In the genomic region with DNA sequence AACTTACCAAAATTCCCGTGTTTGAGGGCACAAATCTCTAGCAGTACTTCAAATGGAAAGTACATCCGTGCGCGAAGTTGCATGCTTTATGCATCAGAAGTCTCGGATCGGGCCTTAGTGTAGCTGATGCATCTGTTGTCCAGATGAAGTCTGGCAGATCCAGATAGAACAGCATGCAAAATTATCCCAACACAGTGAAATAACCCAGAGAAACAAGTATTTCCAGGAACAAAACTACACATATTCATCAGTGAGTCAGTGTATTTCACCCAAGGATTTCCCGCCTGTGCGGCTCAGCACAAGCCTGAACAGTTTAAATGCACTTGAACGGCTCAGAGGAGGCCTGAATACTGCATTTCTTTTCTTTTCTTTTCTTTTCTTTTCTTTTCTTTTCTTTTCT, we compare ENCODE assay signal across 20 cellular contexts. TPM values are rescaled to one million over a fixed set of nuclear protein-coding genes. Genes with fewer than 3 reads are reported as not detected.
DNase-seq lines count a peak whose midpoint lies in the region; ATAC-seq and TF ChIP-seq lines count a peak whose summit lies in the region.
"Had no signal": no experiment of that assay in that cellular context is flagged by ENCODE, and none has a peak within 500 bp of the region (broad histone marks: within the 10 kb centered on the region; RNA-seq: fewer than 3 reads in every experiment).

No MANE protein-coding gene starts in this region.

- H3K27me3 Mint-ChIP-seq in activated T-helper 17 cell treated with anti-CD3 and anti-CD28 coated beads, Interleukin-2, amount 50 U/mL, for 72 hours, result peaks cover 9% of the 10 kb centered on the region
- H3K27me3 Mint-ChIP-seq in chondrocyte (ENCODE audit: low read depth), result no peaks in the 10 kb centered on the region

- TF ChIP-seq CTCF in AG09309 (IDR thresholded peaks at IDR 0.05; ENCODE audit: control insufficient read depth, insufficient read depth, low read depth, low read length, missing control alignments) (no peak), chondrocyte (IDR thresholded peaks at IDR 0.05) (no peak)

- H3K4me1 Mint-ChIP-seq in activated T-helper 17 cell treated with anti-CD3 and anti-CD28 coated beads, Interleukin-2, amount 50 U/mL, for 72 hours, result peaks cover 4% of the 10 kb centered on the region
- H3K4me1 Mint-ChIP-seq in chondrocyte (ENCODE audit: low read depth), result peaks cover 15% of the 10 kb centered on the region
- H3K4me1 Mint-ChIP-seq: central memory CD8-positive, alpha-beta T cell had no signal

- peak overlapping the region; percentile 84 for H3K27ac Mint-ChIP-seq in activated T-helper 17 cell treated with anti-CD3 and anti-CD28 coated beads, Interleukin-2, amount 50 U/mL, for 72 hours
- H3K27ac Mint-ChIP-seq in chondrocyte (ENCODE audit: unreplicated experiment), result no peak overlapping the region

- ATAC-seq in activated T-helper 17 cell treated with anti-CD3 and anti-CD28 coated beads, Interleukin-2, amount 50 U/mL, for 72 hours (replicated peaks), result peak; percentile 51
- no peak for ATAC-seq in HG02981 (IDR thresholded peaks at IDR 0.05; ENCODE audit: unreplicated experiment)

- H3K4me3 ChIP-seq in AG09309 (ENCODE audit: control insufficient read depth, low read depth, low read length), result no peak overlapping the region
- H3K4me3 ChIP-seq: hepatocyte, right atrium auricular region, vagina had no signal

- H3K9me3 Mint-ChIP-seq in activated T-helper 17 cell treated with anti-CD3 and anti-CD28 coated beads, Interleukin-2, amount 50 U/mL, for 72 hours, result no peaks in the 10 kb centered on the region
- no peaks in the 10 kb centered on the region for H3K9me3 Mint-ChIP-seq in chondrocyte (ENCODE audit: low read depth)
- H3K9me3 Mint-ChIP-seq: central memory CD8-positive, alpha-beta T cell; nephron had no signal

- peak; percentile 86 for DNase-seq in AG09309 (ENCODE audit: low read depth)
- peak; percentile 72 for DNase-seq in ELR (ENCODE audit: low read depth)
- DNase-seq in glomerular visceral epithelial cell (ENCODE audit: extremely low spot score), result peak; percentile 51
- DNase-seq in chondrocyte (ENCODE audit: low spot score), result no peak
- no peak for DNase-seq in SHP77 treated with DMSO at 0.1 percent for 48 hours (lab: John Stamatoyannopoulos, UW)
- DNase-seq: activated CD8-positive, alpha-beta memory T cell treated with anti-CD3 and anti-CD28 coated beads for 24 hours; activated naive CD4-positive, alpha-beta T cell; GOT3; Kasumi-1; left ventricle myocardium superior; NCI-H2029; NCI-H774 had no signal

- H3K36me3 Mint-ChIP-seq in activated T-helper 17 cell treated with anti-CD3 and anti-CD28 coated beads, Interleukin-2, amount 50 U/mL, for 72 hours (ENCODE audit: low read depth), result no peaks in the 10 kb centered on the region
- no peaks in the 10 kb centered on the region for H3K36me3 Mint-ChIP-seq in chondrocyte (ENCODE audit: low read depth)

- H3K4me3 Mint-ChIP-seq in activated T-helper 17 cell treated with anti-CD3 and anti-CD28 coated beads, Interleukin-2, amount 50 U/mL, for 72 hours, result peak overlapping the region; percentile 61
- H3K4me3 Mint-ChIP-seq in chondrocyte (ENCODE audit: unreplicated experiment), result no peak overlapping the region
- H3K4me3 Mint-ChIP-seq: central memory CD8-positive, alpha-beta T cell; nephron; stimulated activated naive CD8-positive, alpha-beta T cell treated with anti-CD3 and anti-CD28 coated beads, Interleukin-15, Interleukin-2, amounts not matched to agents 100 ng/mL and 50 ng/mL, for 24 hours had no signal

RNA-seq across cellular contexts. Expression of a gene that starts 27.4 kb away (rescaled TPM):
- total RNA-seq in activated T-helper 17 cell treated with anti-CD3 and anti-CD28 coated beads, Interleukin-2, amount 50 U/mL, for 72 hours, result not detected
- total RNA-seq in chondrocyte, result not detected in 3 replicates
- total RNA-seq: hepatocyte, left ventricle myocardium superior, right atrium auricular region, vagina had no signal

RNA-seq across cellular contexts. Expression of a gene that starts 29.6 kb away (rescaled TPM):
- not detected for total RNA-seq in activated T-helper 17 cell treated with anti-CD3 and anti-CD28 coated beads, Interleukin-2, amount 50 U/mL, for 72 hours
- total RNA-seq in chondrocyte, result not detected in 3 replicates
- total RNA-seq: hepatocyte, left ventricle myocardium superior, right atrium auricular region, vagina had no signal

Comparison
In these comparisons a context has a peak if more than half of its experiments do, and no peak if none do; other contexts are left out.
1. DNase-seq: peak in AG09309 (single experiment), ELR (single experiment) and glomerular visceral epithelial cell (single experiment); none in chondrocyte (single experiment) and SHP77 treated with DMSO at 0.1 percent for 48 hours (single experiment).